In the genomic region with DNA sequence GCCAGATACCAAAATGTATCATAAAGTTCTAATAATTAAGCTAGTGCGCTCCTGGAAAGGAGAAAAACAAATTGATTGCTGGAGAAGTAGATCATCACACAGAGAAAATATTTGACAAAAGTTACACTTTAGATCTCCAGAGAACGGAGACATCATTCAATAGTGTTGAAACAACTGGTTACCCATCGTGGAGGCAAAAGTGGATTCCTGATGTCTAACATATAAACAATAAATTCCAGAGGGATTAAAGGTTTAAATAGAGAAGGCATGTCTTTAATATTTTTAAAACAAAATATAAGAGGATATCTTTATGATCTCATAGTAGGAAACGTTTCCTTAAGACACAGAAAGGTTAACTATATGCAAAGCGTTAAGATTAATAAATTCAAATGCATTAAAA, we compare ENCODE assay signal across 17 cellular contexts.
"Had no signal": no experiment of that assay in that cellular context is flagged by ENCODE, and none has a peak within 500 bp of the region (broad histone marks: within the 10 kb centered on the region; RNA-seq: fewer than 3 reads in every experiment).

No MANE protein-coding gene starts in this region.

- DNase-seq: activated CD4-positive, CD25-positive, alpha-beta regulatory T cell treated with anti-CD3 and anti-CD28 coated beads, Interleukin-2, amount 50 U/mL, for 72 hours; activated naive CD4-positive, alpha-beta T cell; activated naive CD8-positive, alpha-beta T cell treated with anti-CD3 and anti-CD28 coated beads, Interleukin-2, amount 10 ng/mL, durations not matched to agents 7 days and 5 days; aorta; cerebellar nuclear complex; dorsolateral prefrontal cortex; endodermal cell; left ventricle myocardium inferior; right cardiac atrium; T-cell; T1000; upper lobe of right lung had no signal

- H3K27ac Mint-ChIP-seq: activated naive CD8-positive, alpha-beta T cell treated with anti-CD3 and anti-CD28 coated beads, Interleukin-2, amount 10 ng/mL, durations not matched to agents 7 days and 5 days; endodermal cell; memory B cell; stimulated activated naive CD8-positive, alpha-beta T cell treated with anti-CD3 and anti-CD28 coated beads, Interleukin-15, Interleukin-2, amounts not matched to agents 100 ng/mL and 50 ng/mL, for 24 hours; T-cell had no signal

- H3K27me3 Mint-ChIP-seq: activated naive CD8-positive, alpha-beta T cell treated with anti-CD3 and anti-CD28 coated beads, Interleukin-2, amount 10 ng/mL, durations not matched to agents 7 days and 5 days; memory B cell; stimulated activated naive CD8-positive, alpha-beta T cell treated with anti-CD3 and anti-CD28 coated beads, Interleukin-15, Interleukin-2, amounts not matched to agents 100 ng/mL and 50 ng/mL, for 24 hours; T-cell had no signal

- H3K4me1 ChIP-seq: breast epithelium, prostate gland had no signal

- ATAC-seq: right cardiac atrium, T-cell, upper lobe of right lung had no signal

- H3K9me3 Mint-ChIP-seq: memory B cell, T-cell had no signal

- H3K9me3 ChIP-seq: breast epithelium, prostate gland, upper lobe of right lung had no signal

- H3K36me3 ChIP-seq: breast epithelium, left ventricle myocardium inferior, prostate gland, upper lobe of right lung had no signal

- H3K4me3 ChIP-seq: breast epithelium, dorsolateral prefrontal cortex, hepatocyte, left ventricle myocardium inferior, prostate gland, upper lobe of right lung had no signal

- H3K4me3 Mint-ChIP-seq: activated naive CD8-positive, alpha-beta T cell treated with anti-CD3 and anti-CD28 coated beads, Interleukin-2, amount 10 ng/mL, durations not matched to agents 7 days and 5 days; endodermal cell; memory B cell; stimulated activated naive CD8-positive, alpha-beta T cell treated with anti-CD3 and anti-CD28 coated beads, Interleukin-15, Interleukin-2, amounts not matched to agents 100 ng/mL and 50 ng/mL, for 24 hours; T-cell had no signal

- H3K27me3 ChIP-seq: breast epithelium, dorsolateral prefrontal cortex, hepatocyte, upper lobe of right lung had no signal
